ENCODE assay signal across 9 cellular contexts in genomic region chr11:95241673-95242072, GRCh38. TPM values are rescaled to one million over a fixed set of nuclear protein-coding genes. Genes with fewer than 3 reads are reported as not detected.
A peak's percentile ranks its signal among the peaks of the same experiment; 100 is the strongest.
DNase-seq lines count a peak whose midpoint lies in the region; ATAC-seq and TF ChIP-seq lines count a peak whose summit lies in the region.
"Had no signal": no experiment of that assay in that cellular context is flagged by ENCODE, and none has a peak within 500 bp of the region (broad histone marks: within the 10 kb centered on the region; RNA-seq: fewer than 3 reads in every experiment).

No MANE protein-coding gene starts in this region.

- intact Hi-C loops in left cardiac atrium (cut with DNase I) = no loop called here
- intact Hi-C loops in sigmoid colon (cut with DNase I) = no loop called here

- H3K4me3 ChIP-seq in GM06990 (replicated peaks; ENCODE audit: low read depth, low read length) = no peak overlapping the region
- peak overlapping the region in 1 of 4 donors; percentile 3 for H3K4me3 ChIP-seq in sigmoid colon

- no peaks in the 10 kb centered on the region for H3K9me3 ChIP-seq in sigmoid colon

- H3K27me3 ChIP-seq in GM06990 (replicated peaks; ENCODE audit: control insufficient read depth, insufficient read depth, low read length) = no peaks in the 10 kb centered on the region
- H3K27me3 ChIP-seq in sigmoid colon = no peaks in the 10 kb centered on the region

- H3K36me3 ChIP-seq in GM06990 (ENCODE audit: control insufficient read depth, insufficient read depth, low read length) (no peaks in the 10 kb centered on the region), sigmoid colon (no peaks in the 10 kb centered on the region)

- no peak for TF ChIP-seq EP300 in sigmoid colon (IDR thresholded peaks at IDR 0.05)

- WGBS in sigmoid colon, 2 donors = 57 to 58% methylated on average over 5 of the region's 5 CpGs

- no peaks in the 10 kb centered on the region for H3K4me1 ChIP-seq in sigmoid colon

- DNase-seq in GM06990 (ENCODE audit: extremely low read depth, insufficient read length) (peak; percentile 36), left cardiac atrium (no peak), sigmoid colon (no peak), NCI-H1105 (lab: John Stamatoyannopoulos, UW) (no peak), NCI-H69 (lab: John Stamatoyannopoulos, UW) (no peak)
- no peak for DNase-seq in activated naive CD4-positive, alpha-beta T cell treated with Interleukin-2 at 50 U/mL for 16 hours
- DNase-seq: DMS79 had no signal

- no peak for TF ChIP-seq POLR2A in sigmoid colon (IDR thresholded peaks at IDR 0.05)

- TF ChIP-seq CTCF in GM06990 (IDR thresholded peaks at IDR 0.05; ENCODE audit: insufficient read depth, low read length, poor library complexity, severe bottlenecking) (no peak), sigmoid colon (IDR thresholded peaks at IDR 0.05) (no peak)

- ATAC-seq in GM21381 (IDR thresholded peaks at IDR 0.05; ENCODE audit: unreplicated experiment) = peak; percentile 64
- ATAC-seq in HG03432 (IDR thresholded peaks at IDR 0.05; ENCODE audit: unreplicated experiment) = peak; percentile 81
- peak; percentile 34 to 77 for ATAC-seq in left cardiac atrium

- H3K27ac ChIP-seq in sigmoid colon = peak overlapping the region in 1 of 4 donors; percentile 38

RNA-seq across cellular contexts. Expression of gene SESN3, which starts 10.7 kb away (rescaled TPM):
- total RNA-seq in left cardiac atrium (10 to 100 TPM in 1 of 2 donors, 1 to 10 TPM in 1; 9.0 to 17.2 TPM), sigmoid colon (10 to 100 TPM in 3 of 4 donors, 1 to 10 TPM in 1; 8.7 to 20.8 (median 16.6) TPM)
- 1 to 10 TPM; 2.1 to 6.4 (median 3.6) TPM for polyA plus RNA-seq in sigmoid colon
